Comparison of ENCODE assay signal across 8 cellular contexts in the genomic region with DNA sequence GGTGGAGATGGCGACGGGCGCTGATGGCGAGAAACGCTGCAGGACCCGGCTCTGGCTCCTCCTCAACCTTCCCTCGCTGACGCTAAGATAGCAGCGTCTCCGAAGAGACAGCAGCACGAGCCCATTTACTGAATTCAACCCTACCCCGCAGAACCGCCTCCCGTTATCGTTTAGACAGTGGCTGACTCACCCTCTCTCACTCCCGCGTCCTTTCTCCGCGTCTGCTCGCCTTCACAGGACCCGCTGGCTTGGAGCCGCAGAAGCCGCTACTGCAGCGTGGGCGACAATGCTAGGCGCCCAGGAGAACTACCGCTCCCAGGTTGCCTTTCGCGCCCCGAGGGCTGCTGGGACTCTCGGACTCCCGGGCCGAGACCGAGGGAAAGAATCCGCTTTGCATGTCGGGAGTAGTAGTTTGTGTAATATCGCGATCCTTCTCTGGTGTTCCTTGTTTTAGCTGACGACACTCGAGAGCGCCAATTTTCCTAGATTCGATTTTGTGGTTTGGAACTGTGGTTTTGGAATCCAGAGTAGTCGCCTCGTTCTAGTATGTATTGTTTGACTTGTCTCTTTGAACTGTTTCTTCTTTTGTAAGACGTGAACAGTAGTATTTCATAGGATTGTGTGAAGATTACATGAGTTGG. TPM values are rescaled to one million over a fixed set of nuclear protein-coding genes. Genes with fewer than 3 reads are reported as not detected.
DNase-seq lines count a peak whose midpoint lies in the region; ATAC-seq and TF ChIP-seq lines count a peak whose summit lies in the region.

A gene with protein sequence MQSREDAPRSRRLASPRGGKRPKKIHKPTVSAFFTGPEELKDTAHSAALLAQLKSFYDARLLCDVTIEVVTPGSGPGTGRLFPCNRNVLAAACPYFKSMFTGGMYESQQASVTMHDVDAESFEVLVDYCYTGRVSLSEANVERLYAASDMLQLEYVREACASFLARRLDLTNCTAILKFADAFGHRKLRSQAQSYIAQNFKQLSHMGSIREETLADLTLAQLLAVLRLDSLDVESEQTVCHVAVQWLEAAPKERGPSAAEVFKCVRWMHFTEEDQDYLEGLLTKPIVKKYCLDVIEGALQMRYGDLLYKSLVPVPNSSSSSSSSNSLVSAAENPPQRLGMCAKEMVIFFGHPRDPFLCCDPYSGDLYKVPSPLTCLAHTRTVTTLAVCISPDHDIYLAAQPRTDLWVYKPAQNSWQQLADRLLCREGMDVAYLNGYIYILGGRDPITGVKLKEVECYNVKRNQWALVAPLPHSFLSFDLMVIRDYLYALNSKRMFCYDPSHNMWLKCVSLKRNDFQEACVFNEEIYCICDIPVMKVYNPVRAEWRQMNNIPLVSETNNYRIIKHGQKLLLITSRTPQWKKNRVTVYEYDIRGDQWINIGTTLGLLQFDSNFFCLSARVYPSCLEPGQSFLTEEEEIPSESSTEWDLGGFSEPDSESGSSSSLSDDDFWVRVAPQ (minus strand): TSS at position 291 of the 641 bp plus-strand sequence. CDS start 291 bp downstream, outside the sequence.

- H4K8ac ChIP-seq in neuronal stem cell (ENCODE audit: low read depth, low read length), result no peak within 1 kb of the TSS

- H3K23ac ChIP-seq in neuronal stem cell (ENCODE audit: low read depth, low read length, poor library complexity), result peak within 1 kb of the TSS; percentile 69

- H4K91ac ChIP-seq in neuronal stem cell (ENCODE audit: low read depth, low read length, poor library complexity), result no peak within 1 kb of the TSS

- DNase-seq in GM06990 (ENCODE audit: extremely low read depth, insufficient read length) (peak; percentile 93), NB4 (ENCODE audit: low read depth) (peak; percentile 99), SK-N-DZ (ENCODE audit: low spot score) (peak; percentile 98), neuronal stem cell (ENCODE audit: low spot score) (peak; percentile 96)
- peak; percentile 96 for DNase-seq in activated naive CD4-positive, alpha-beta T cell treated with anti-CD3 and anti-CD28 coated beads, Interleukin-2, amount 50 U/mL, for 16 hours

- H3K36me3 ChIP-seq in GM06990 (ENCODE audit: control insufficient read depth, insufficient read depth, low read length) (no peaks in the 10 kb centered on the region), gastroesophageal sphincter (no peaks in the 10 kb centered on the region), neuronal stem cell (replicated peaks in 1 of 2; ENCODE audit: control insufficient read depth in 2 of 2, insufficient read depth in 2 of 2, low read length in 2 of 2) (peaks cover 0 to 36% of the 10 kb centered on the region in 2 donors), subcutaneous abdominal adipose tissue (ENCODE audit: control insufficient read depth in 5 of 5, insufficient read depth in 5 of 5, low read length in 5 of 5) (no peaks in the 10 kb centered on the region)

- no peak within 1 kb of the TSS for H2AK5ac ChIP-seq in neuronal stem cell (ENCODE audit: low read depth, low read length)

- peak within 1 kb of the TSS; percentile 68 for H3K18ac ChIP-seq in neuronal stem cell (ENCODE audit: low read length)

- H3K14ac ChIP-seq in neuronal stem cell (ENCODE audit: low read length), result peak within 1 kb of the TSS; percentile 83

- H2BK5ac ChIP-seq in neuronal stem cell (ENCODE audit: low read length), result no peak within 1 kb of the TSS

- ATAC-seq in HG02571 (IDR thresholded peaks at IDR 0.05; ENCODE audit: unreplicated experiment) (peak; percentile 95), gastroesophageal sphincter (peak; percentile 99)

- H3K9ac ChIP-seq in neuronal stem cell (ENCODE audit: low read depth, low read length, poor library complexity), result peak within 1 kb of the TSS; percentile 75
- peak within 1 kb of the TSS; percentile 86 to 90 (median 89) for H3K9ac ChIP-seq in subcutaneous abdominal adipose tissue (ENCODE audit: low read length in 5 of 5)

- WGBS in gastroesophageal sphincter (ENCODE audit: low coverage in 1 of 2), 2 donors, result 0% methylated on average over 7 to 11 of the region's 45 CpGs
- no CpG with 5 or more reads among the region's 45 CpGs for WGBS in neuronal stem cell (ENCODE audit: extremely low coverage in 2 of 2, insufficient read length in 2 of 2, insufficient replicate concordance in 1 of 2), 2 donors

- H3K4me2 ChIP-seq in neuronal stem cell (ENCODE audit: insufficient read depth, low read length, poor library complexity, severe bottlenecking), result peak within 1 kb of the TSS; percentile 70

- peaks cover 0 to 55% (median 22%) of the 10 kb centered on the region in 3 donors for H3K4me1 ChIP-seq in gastroesophageal sphincter
- peaks cover 2 to 11% of the 10 kb centered on the region in 2 donors for H3K4me1 ChIP-seq in neuronal stem cell (ENCODE audit: control insufficient read depth in 2 of 2, insufficient read depth in 1 of 2, low read depth in 1 of 2, low read length in 2 of 2)
- peaks cover 6 to 49% (median 38%) of the 10 kb centered on the region in 5 donors for H3K4me1 ChIP-seq in subcutaneous abdominal adipose tissue (ENCODE audit: control insufficient read depth in 5 of 5, insufficient read depth in 5 of 5, low read length in 5 of 5)

- H3K27me3 ChIP-seq in GM06990 (replicated peaks; ENCODE audit: control insufficient read depth, insufficient read depth, low read length) (no peaks in the 10 kb centered on the region), gastroesophageal sphincter (no peaks in the 10 kb centered on the region), neuronal stem cell (ENCODE audit: control insufficient read depth in 3 of 3, insufficient read depth in 3 of 3, low read depth in 1 of 3, low read length in 3 of 3) (no peaks in the 10 kb centered on the region), subcutaneous abdominal adipose tissue (ENCODE audit: control insufficient read depth in 5 of 5, insufficient read depth in 4 of 5, low read length in 5 of 5) (no peaks in the 10 kb centered on the region)

- H3K79me1 ChIP-seq in neuronal stem cell (ENCODE audit: low read depth, low read length), result no peaks in the 10 kb centered on the region

- no peak within 1 kb of the TSS for H2BK12ac ChIP-seq in neuronal stem cell (ENCODE audit: low read length)

- no peak within 1 kb of the TSS for H3K4ac ChIP-seq in neuronal stem cell (ENCODE audit: low read length)

- H3K9me3 ChIP-seq in gastroesophageal sphincter (no peaks in the 10 kb centered on the region), neuronal stem cell (replicated peaks in 1 of 2; ENCODE audit: control insufficient read depth in 2 of 2, insufficient read depth in 1 of 2, low read depth in 1 of 2, low read length in 2 of 2) (peaks cover 0 to 17% of the 10 kb centered on the region in 2 donors), subcutaneous abdominal adipose tissue (ENCODE audit: control insufficient read depth in 5 of 5, low read length in 5 of 5) (no peaks in the 10 kb centered on the region)

- peak within 1 kb of the TSS; percentile 90 for H2AFZ ChIP-seq in neuronal stem cell (ENCODE audit: low read length)

- peak within 1 kb of the TSS; percentile 90 for H3K4me3 ChIP-seq in GM06990 (replicated peaks; ENCODE audit: low read depth, low read length)
- peak within 1 kb of the TSS; percentile 87 for H3K4me3 ChIP-seq in NB4 (ENCODE audit: low read depth, low read length)
- peak within 1 kb of the TSS; percentile 66 to 85 for H3K4me3 ChIP-seq in gastroesophageal sphincter
- peak within 1 kb of the TSS; percentile 70 to 91 for H3K4me3 ChIP-seq in neuronal stem cell (ENCODE audit: low read length in 2 of 2)
- H3K4me3 ChIP-seq in subcutaneous abdominal adipose tissue (ENCODE audit: low read depth in 1 of 5, low read length in 5 of 5), result peak within 1 kb of the TSS; percentile 84 to 95 (median 92)

- no peak within 1 kb of the TSS for H2BK15ac ChIP-seq in neuronal stem cell (ENCODE audit: low read length)

- TF ChIP-seq EP300 in gastroesophageal sphincter (IDR thresholded peaks at IDR 0.05), result no peak

- H3K27ac ChIP-seq in gastroesophageal sphincter (peak within 1 kb of the TSS; percentile 57 to 94 (median 90)), neuronal stem cell (replicated peaks; ENCODE audit: low read length) (peak within 1 kb of the TSS; percentile 59), subcutaneous abdominal adipose tissue (ENCODE audit: low read depth, low read length) (peak within 1 kb of the TSS; percentile 81)

- TF ChIP-seq CTCF in GM06990 (IDR thresholded peaks at IDR 0.05; ENCODE audit: insufficient read depth, low read length, poor library complexity, severe bottlenecking) (no peak), NB4 (IDR thresholded peaks at IDR 0.05; ENCODE audit: low read depth, low read length) (no peak), gastroesophageal sphincter (IDR thresholded peaks at IDR 0.05) (no peak)

- no peak within 1 kb of the TSS for H2BK120ac ChIP-seq in neuronal stem cell (ENCODE audit: low read depth, low read length)

- TF ChIP-seq POLR2A in NB4 (IDR thresholded peaks at IDR 0.05; ENCODE audit: extremely low read depth, insufficient read length) (peak; percentile 94), gastroesophageal sphincter (IDR thresholded peaks at IDR 0.05) (peak; percentile 29 to 41)

RNA-seq across cellular contexts. Expression of the gene that starts here (rescaled TPM):
- 16.3 and 17.9 TPM in 2 replicates for polyA plus RNA-seq in SK-N-DZ (2014; cell fraction: cytosol; rRNA removed)
- 3.6 and 4.3 TPM in 2 replicates for polyA plus RNA-seq in SK-N-DZ (2014; cell fraction: nucleus; rRNA removed)
- total RNA-seq in gastroesophageal sphincter, result 1 to 10 TPM; 6.1 to 9.8 (median 8.7) TPM
- polyA plus RNA-seq in neuronal stem cell (2013, experiment 1 of 2), result 7.2 TPM
- polyA plus RNA-seq in neuronal stem cell (2013, experiment 2 of 2), result 6.9 TPM

Comparison
In these comparisons a context has a peak if more than half of its experiments do, and no peak if none do; other contexts are left out.
1. Peak in every context shown above with its lines: DNase-seq, ATAC-seq, H3K4me3 ChIP-seq and H3K27ac ChIP-seq.